ENCODE assay signal across 19 cellular contexts in the genomic region with DNA sequence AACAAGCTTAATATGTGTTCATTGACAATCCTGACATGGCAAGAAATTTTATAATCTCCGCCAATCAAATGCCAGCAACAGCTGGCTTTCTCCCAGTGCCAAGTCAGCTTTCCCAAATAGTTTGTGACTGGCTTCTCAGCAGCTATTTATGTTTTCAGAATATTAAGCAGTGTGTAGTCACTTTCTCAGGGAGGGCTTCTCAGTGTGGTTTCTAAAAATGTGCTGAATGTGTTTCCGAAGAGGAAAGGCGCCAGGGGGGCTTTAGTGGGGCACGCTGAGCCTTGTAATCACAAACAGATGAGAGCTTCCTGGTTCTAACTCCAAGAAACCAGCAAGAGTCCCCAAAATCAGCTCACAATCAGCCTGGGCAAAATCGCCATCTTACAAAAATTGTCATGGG.
"Had no signal": no experiment of that assay in that cellular context is flagged by ENCODE, and none has a peak within 500 bp of the region (broad histone marks: within the 10 kb centered on the region; RNA-seq: fewer than 3 reads in every experiment).

No MANE protein-coding gene starts in this region.

- H3K4me3 ChIP-seq: cardiac muscle cell, esophagus squamous epithelium, lower lobe of right lung, sigmoid colon, tibial artery had no signal

- DNase-seq: activated CD4-positive, alpha-beta T cell treated with anti-CD3 and anti-CD28 coated beads, Interleukin-2, amount 10 ng/mL, durations not matched to agents 24 days and 14 days; activated CD8-positive, alpha-beta T cell treated with anti-CD3 and anti-CD28 coated beads, Interleukin-2, amount 10 ng/mL, durations not matched to agents 7 days and 5 days; activated naive CD4-positive, alpha-beta T cell treated with anti-CD3 and anti-CD28 coated beads for 36 hours; activated naive CD8-positive, alpha-beta T cell treated with anti-CD3 and anti-CD28 coated beads, Interleukin-2, amount 50 U/mL, for 24 hours; activated T-cell treated with anti-CD3 and anti-CD28 coated beads, Interleukin-2, amount 50 U/mL, for 24 hours; aorta; dermis blood vessel endothelial cell; effector memory CD4-positive, alpha-beta T cell; esophagus squamous epithelium; foreskin melanocyte; glutamatergic neuron; hypothalamus; lower lobe of right lung; natural killer cell; sigmoid colon; stimulated activated naive B cell treated with anti-CD40 and anti-IgM and Interleukin-4, amounts not matched to agents 10 μg/mL and 1 μg/mL and 100 μg/mL, for 72 hours; T1000; tibial artery had no signal

- ATAC-seq: activated CD8-positive, alpha-beta T cell treated with anti-CD3 and anti-CD28 coated beads, Interleukin-2, amount 10 ng/mL, durations not matched to agents 7 days and 5 days; activated naive CD8-positive, alpha-beta T cell treated with anti-CD3 and anti-CD28 coated beads, Interleukin-2, amount 50 U/mL, for 24 hours; lower lobe of right lung; natural killer cell; stimulated activated naive B cell treated with anti-CD40 and anti-IgM and Interleukin-4, amounts not matched to agents 10 μg/mL and 1 μg/mL and 100 μg/mL, for 72 hours had no signal

- H3K9me3 ChIP-seq: esophagus squamous epithelium, lower lobe of right lung, sigmoid colon, tibial artery had no signal

- H3K4me1 ChIP-seq: esophagus squamous epithelium, lower lobe of right lung, sigmoid colon, tibial artery had no signal

- H3K27ac ChIP-seq: cardiac muscle cell, esophagus squamous epithelium, lower lobe of right lung, sigmoid colon, tibial artery had no signal

- H3K36me3 ChIP-seq: cardiac muscle cell, esophagus squamous epithelium, lower lobe of right lung, sigmoid colon, tibial artery had no signal

- H3K27me3 ChIP-seq: cardiac muscle cell, esophagus squamous epithelium, sigmoid colon, tibial artery had no signal
